In the genomic region with DNA sequence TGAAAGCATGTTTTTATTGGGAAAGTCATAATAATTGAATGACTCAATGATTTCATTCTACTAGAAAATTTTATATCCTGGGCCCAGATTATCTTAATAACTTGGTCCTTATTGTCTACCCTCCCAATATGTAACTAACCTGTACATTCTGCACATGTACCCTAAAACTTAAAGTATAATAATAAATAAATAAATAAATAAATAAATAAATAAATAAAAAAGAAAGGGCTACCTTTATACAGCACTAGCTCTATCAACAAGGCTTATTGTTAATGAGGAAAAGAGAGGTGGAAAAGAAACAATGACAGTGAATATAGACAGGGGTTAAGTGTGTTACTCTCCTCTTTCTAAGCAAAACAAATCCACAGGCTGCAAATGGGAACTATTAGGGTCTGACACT, we compare ENCODE assay signal across 8 cellular contexts.
"Had no signal": no experiment of that assay in that cellular context is flagged by ENCODE, and none has a peak within 500 bp of the region (broad histone marks: within the 10 kb centered on the region; RNA-seq: fewer than 3 reads in every experiment).

No MANE protein-coding gene starts in this region.

- ATAC-seq: GM12878 had no signal

- H3K4me3 ChIP-seq: GM12878 had no signal

- DNase-seq: GDM1, GF-D8 had no signal

- FAIRE-seq: G401.6, GM12878, GM12891, GM12892, GM18507, GM19239 had no signal
